1 cellular context compared by ENCODE assay signal in the genomic region with DNA sequence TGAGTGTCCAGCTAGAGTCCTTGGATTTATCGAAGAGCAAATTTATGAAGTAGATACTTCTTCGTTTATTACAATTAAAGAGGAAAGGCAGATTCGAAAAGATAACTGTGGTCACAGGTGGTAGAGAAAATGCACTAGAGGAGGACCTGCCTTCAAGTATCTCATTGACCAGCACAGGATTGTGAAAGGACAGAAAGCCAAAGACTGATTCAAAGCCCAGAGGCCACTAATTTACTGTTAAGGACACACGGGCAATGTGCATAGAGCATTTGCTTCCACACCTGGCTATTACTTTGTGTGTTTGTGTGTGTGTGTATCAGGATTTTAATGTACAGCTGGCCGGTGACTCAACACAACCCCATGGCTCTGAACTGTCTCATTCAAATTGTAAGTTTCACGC.
TF ChIP-seq lines count a peak whose summit lies in the region.

No MANE protein-coding gene starts in this region.

TF ChIP-seq in GM23338, 12 proteins besides CTCF, POLR2A, EP300 and RAD21 (continued from another document):
- TF ChIP-seq ZNF462 (CRISPR knock-in tag; IDR thresholded peaks at IDR 0.05) (no peak), JUNB (IDR thresholded peaks at IDR 0.05; ENCODE audit: unreplicated experiment) (no peak)
TF ChIP-seq in GM23338: peak in this region for 0.
